ENCODE assay signal across 10 cellular contexts in genomic region chr1:182301467-182302198, GRCh38.
DNase-seq lines count a peak whose midpoint lies in the region; ATAC-seq, FAIRE-seq and TF ChIP-seq lines count a peak whose summit lies in the region.
"Had no signal": no experiment of that assay in that cellular context is flagged by ENCODE, and none has a peak within 500 bp of the region (broad histone marks: within the 10 kb centered on the region; RNA-seq: fewer than 3 reads in every experiment).

No MANE protein-coding gene starts in this region.

- WGBS in endodermal cell (ENCODE audit: insufficient coverage in 1 of 2, insufficient read length in 1 of 2), 2 experiments = 63 to 72% methylated on average over 7 to 9 of the region's 9 CpGs

- FAIRE-seq in GM12892 (lab: Jason Lieb, UNC) = no peak

- H3K36me3 Mint-ChIP-seq in endodermal cell (ENCODE audit: low read depth) (no peaks in the 10 kb centered on the region), neural progenitor cell (no peaks in the 10 kb centered on the region)

- DNase-seq in NOMO-1 treated with dmso at 0.1 percent for 144 hours (lab: John Stamatoyannopoulos, UW; ENCODE audit: unreplicated experiment) = peak; percentile 1
- no peak for DNase-seq in NOMO-1 (lab: John Stamatoyannopoulos, UW; ENCODE audit: unreplicated experiment in 2 of 2)
- DNase-seq in NCI-H82 (lab: John Stamatoyannopoulos, UW) = peak; percentile 97
- DNase-seq in endodermal cell = peak; percentile 57
- DNase-seq in neural progenitor cell (ENCODE audit: low spot score) = peak; percentile 49
- no peak for DNase-seq in GM12892 (ENCODE audit: insufficient read length)

- H3K9ac ChIP-seq in endodermal cell (ENCODE audit: extremely low read depth, low read length, poor library complexity, severe bottlenecking) (no peak overlapping the region), neural progenitor cell (no peak overlapping the region)
- H3K9ac ChIP-seq: BLaER1 had no signal

- H3K4me3 Mint-ChIP-seq in endodermal cell (no peak overlapping the region), neural progenitor cell (no peak overlapping the region)

- H3K4me1 Mint-ChIP-seq in endodermal cell (peaks cover 35% of the 10 kb centered on the region), neural progenitor cell (peaks cover 42% of the 10 kb centered on the region)

- no peak overlapping the region for H3K4me3 ChIP-seq in endodermal cell (ENCODE audit: low read length)
- H3K4me3 ChIP-seq in neural progenitor cell = no peak overlapping the region
- H3K4me3 ChIP-seq: BLaER1, SJSA1 had no signal

- H3K4me2 ChIP-seq in neural progenitor cell = peak overlapping the region; percentile 46
- H3K4me2 ChIP-seq: BLaER1 had no signal

- ATAC-seq in GM19452 (IDR thresholded peaks at IDR 0.05; ENCODE audit: unreplicated experiment) (no peak), HG03432 (IDR thresholded peaks at IDR 0.05; ENCODE audit: unreplicated experiment) (no peak)

- H3K27me3 ChIP-seq in endodermal cell (ENCODE audit: control insufficient read depth, insufficient read depth, low read length, poor library complexity, severe bottlenecking) (no peaks in the 10 kb centered on the region), neural progenitor cell (no peaks in the 10 kb centered on the region)
- H3K27me3 ChIP-seq: BLaER1 had no signal

- no peaks in the 10 kb centered on the region for H3K9me3 ChIP-seq in endodermal cell (ENCODE audit: control insufficient read depth, low read length)
- no peaks in the 10 kb centered on the region for H3K9me3 ChIP-seq in neural progenitor cell (ENCODE audit: low read depth)
- H3K9me3 ChIP-seq: BLaER1, SJSA1 had no signal

- peak overlapping the region; percentile 62 for H3K27ac ChIP-seq in endodermal cell (ENCODE audit: low read depth, low read length)
- H3K27ac ChIP-seq in neural progenitor cell = no peak overlapping the region
- H3K27ac ChIP-seq: BLaER1, SJSA1 had no signal

- no peak overlapping the region for H2AFZ ChIP-seq in neural progenitor cell (replicated peaks)

- peaks cover 3% of the 10 kb centered on the region for H3K9me3 Mint-ChIP-seq in endodermal cell
- peaks cover 3% of the 10 kb centered on the region for H3K9me3 Mint-ChIP-seq in neural progenitor cell

- H3K79me2 ChIP-seq in neural progenitor cell (ENCODE audit: low read depth) = no peaks in the 10 kb centered on the region

- H3K27me3 Mint-ChIP-seq in endodermal cell (ENCODE audit: insufficient read depth) (no peaks in the 10 kb centered on the region), neural progenitor cell (ENCODE audit: insufficient read depth, low read depth) (peaks cover 2% of the 10 kb centered on the region)

- H3K27ac Mint-ChIP-seq in endodermal cell = no peak overlapping the region
- peak overlapping the region; percentile 23 for H3K27ac Mint-ChIP-seq in neural progenitor cell

- H3K4me1 ChIP-seq in endodermal cell (ENCODE audit: control insufficient read depth, insufficient read depth, low read length) (peaks cover 4% of the 10 kb centered on the region), neural progenitor cell (peaks cover 20% of the 10 kb centered on the region)
- H3K4me1 ChIP-seq: SJSA1 had no signal

- TF ChIP-seq CTCF in endodermal cell (conservative IDR thresholded peaks at IDR 0.05) (peak; percentile 42), neural progenitor cell (IDR thresholded peaks at IDR 0.05) (peak; percentile 21)

- no peak for TF ChIP-seq POLR2A in GM12892 (IDR thresholded peaks at IDR 0.05; ENCODE audit: low read depth, low read length)

- no peaks in the 10 kb centered on the region for H4K20me1 ChIP-seq in neural progenitor cell (ENCODE audit: low read depth)
- H4K20me1 ChIP-seq: BLaER1 had no signal

- peaks cover 7% of the 10 kb centered on the region for H3F3A ChIP-seq in neural progenitor cell (ENCODE audit: low read depth)

- H3K36me3 ChIP-seq in endodermal cell (ENCODE audit: control insufficient read depth, insufficient read depth, low read length) (no peaks in the 10 kb centered on the region), neural progenitor cell (no peaks in the 10 kb centered on the region)
- H3K36me3 ChIP-seq: BLaER1, SJSA1 had no signal

Comparison
In these comparisons a context has a peak if more than half of its experiments do, and no peak if none do; other contexts are left out.
1. DNase-seq: peak in NOMO-1 treated with dmso at 0.1 percent for 144 hours (single experiment), NCI-H82 (single experiment), endodermal cell (single experiment) and neural progenitor cell (single experiment); none in NOMO-1 (0 of 2) and GM12892 (single experiment).